36 cellular contexts compared by ENCODE assay signal in genomic region chr11:110186867-110187266, GRCh38.
"Had no signal": no experiment of that assay in that cellular context is flagged by ENCODE, and none has a peak within 500 bp of the region (broad histone marks: within the 10 kb centered on the region; RNA-seq: fewer than 3 reads in every experiment).

No MANE protein-coding gene starts in this region.

- H3K4me1 Mint-ChIP-seq: activated B cell treated with CpG ODN at 0.5 μM for 24 hours had no signal

- H3K36me3 ChIP-seq: brain microvascular endothelial cell, Peyer's patch had no signal

- H3K4me1 ChIP-seq: Peyer's patch had no signal

- H3K9ac ChIP-seq: KMS-11 had no signal

- H3K27ac ChIP-seq: brain microvascular endothelial cell, KMS-11, Peyer's patch, VCaP had no signal

- H3K27ac Mint-ChIP-seq: activated B cell treated with CpG ODN at 0.5 μM for 24 hours; activated CD4-positive, alpha-beta memory T cell treated with anti-CD3 and anti-CD28 coated beads for 36 hours; activated naive CD8-positive, alpha-beta T cell treated with anti-CD3 and anti-CD28 coated beads for 36 hours; activated T-helper 1 cell treated with anti-CD3 and anti-CD28 coated beads, Interleukin-12 subunit alpha, Interleukin-12 subunit beta, Interleukin-2, Interleukin-4 antibody, amounts not matched to agents 30 ng/mL and 10 ng/mL and 1 ng/mL, durations not matched to agents 14 hours and 24 hours and 36 hours had no signal

- H3K4me3 ChIP-seq: Peyer's patch had no signal

- H3K36me3 Mint-ChIP-seq: activated CD4-positive, alpha-beta memory T cell treated with anti-CD3 and anti-CD28 coated beads for 36 hours; activated naive CD8-positive, alpha-beta T cell treated with anti-CD3 and anti-CD28 coated beads for 36 hours had no signal

- H3K27me3 ChIP-seq: brain microvascular endothelial cell, Peyer's patch had no signal

- H3K9me3 Mint-ChIP-seq: activated CD4-positive, alpha-beta memory T cell treated with anti-CD3 and anti-CD28 coated beads for 36 hours; activated naive CD8-positive, alpha-beta T cell treated with anti-CD3 and anti-CD28 coated beads for 36 hours; activated T-cell treated with anti-CD3 and anti-CD28 coated beads, Interleukin-2, amount 50 U/mL, for 4 hours; activated T-helper 1 cell treated with anti-CD3 and anti-CD28 coated beads, Interleukin-12 subunit alpha, Interleukin-12 subunit beta, Interleukin-2, Interleukin-4 antibody, amounts not matched to agents 30 ng/mL and 10 ng/mL and 1 ng/mL, durations not matched to agents 14 hours and 24 hours and 36 hours had no signal

- H3K4me2 ChIP-seq: KMS-11 had no signal

- H3K4me3 Mint-ChIP-seq: activated B cell treated with CpG ODN at 0.5 μM for 24 hours; activated CD4-positive, alpha-beta memory T cell treated with anti-CD3 and anti-CD28 coated beads for 36 hours; activated naive CD8-positive, alpha-beta T cell treated with anti-CD3 and anti-CD28 coated beads for 36 hours; activated T-cell treated with anti-CD3 and anti-CD28 coated beads, Interleukin-2, amount 50 U/mL, for 4 hours; activated T-helper 1 cell treated with anti-CD3 and anti-CD28 coated beads, Interleukin-12 subunit alpha, Interleukin-12 subunit beta, Interleukin-2, Interleukin-4 antibody, amounts not matched to agents 30 ng/mL and 10 ng/mL and 1 ng/mL, durations not matched to agents 14 hours and 24 hours and 36 hours had no signal

- ATAC-seq: activated T-cell treated with anti-CD3 and anti-CD28 coated beads, Interleukin-2, amount 50 U/mL, for 4 hours; PC-3; Right ventricle myocardium inferior had no signal

- DNase-seq: activated B cell treated with CpG ODN at 0.5 μM for 24 hours; activated CD4-positive, alpha-beta memory T cell treated with anti-CD3 and anti-CD28 coated beads for 36 hours; activated CD4-positive, alpha-beta T cell treated with anti-CD3 and anti-CD28 coated beads for 4 hours; activated CD4-positive, alpha-beta T cell treated with anti-CD3 and anti-CD28 coated beads, Interleukin-2, amount 50 U/mL, for 1 hour; activated CD4-positive, CD25-positive, alpha-beta regulatory T cell treated with anti-CD3 and anti-CD28 coated beads, Interleukin-2, amount 50 U/mL, for 72 hours; activated CD8-positive, alpha-beta memory T cell treated with anti-CD3 and anti-CD28 coated beads, Interleukin-2, amount 50 U/mL, for 4 hours; activated effector memory CD4-positive, alpha-beta T cell treated with anti-CD3 and anti-CD28 coated beads, Interleukin-2, amount 50 U/mL, for 16 hours; activated naive CD4-positive, alpha-beta T cell; activated naive CD4-positive, alpha-beta T cell treated with anti-CD3 and anti-CD28 coated beads, Interleukin-2, amount 50 U/mL, for 16 hours; activated naive CD8-positive, alpha-beta T cell treated with anti-CD3 and anti-CD28 coated beads for 36 hours; activated T-cell treated with anti-CD3 and anti-CD28 coated beads for 4 hours; activated T-cell treated with anti-CD3 and anti-CD28 coated beads, Interleukin-2, amount 50 U/mL, for 4 hours; amniotic stem cell; aorta; brain microvascular endothelial cell; NCI-H1092 treated with DMSO at 0.1 percent for 48 hours; NCI-H1417; NCI-H146; NCI-H187; NCI-H2029 treated with DMSO at 0.1 percent for 48 hours; NCI-H2107; NCI-H2171; NCI-H2227 treated with DMSO at 0.1 percent for 48 hours; NCI-H446 treated with DMSO at 0.1 percent for 48 hours; NCI-H524; PC-3; Peyer's patch; RPMI8226; SW 1271; T-helper 1 cell; T-helper 2 cell; T-helper 9 cell had no signal
